ENCODE assay signal across 21 cellular contexts in the genomic region with DNA sequence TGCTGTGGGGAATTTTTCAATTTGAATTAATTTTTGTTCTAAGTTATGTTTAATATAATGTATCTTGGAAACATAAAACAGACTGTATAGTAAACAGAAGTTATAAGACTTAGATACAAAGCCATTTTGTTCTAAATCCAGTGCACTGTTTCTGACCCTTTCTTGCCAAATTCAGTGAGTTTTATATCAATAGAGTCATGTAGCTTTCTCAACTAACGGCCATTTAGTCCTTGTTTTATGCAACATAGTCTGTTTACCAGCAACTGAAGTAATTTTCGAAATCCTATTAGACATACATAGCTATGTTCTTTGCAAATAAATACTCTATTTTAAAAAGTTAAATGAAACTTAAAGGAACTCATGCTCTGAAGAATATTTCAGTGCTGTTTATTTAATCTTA.
DNase-seq lines count a peak whose midpoint lies in the region; ATAC-seq, FAIRE-seq and TF ChIP-seq lines count a peak whose summit lies in the region.
"Had no signal": no experiment of that assay in that cellular context is flagged by ENCODE, and none has a peak within 500 bp of the region (broad histone marks: within the 10 kb centered on the region; RNA-seq: fewer than 3 reads in every experiment).

No MANE protein-coding gene starts in this region.

- peak; percentile 13 for DNase-seq in MCF 10A (ENCODE audit: unreplicated experiment)
- no peak for DNase-seq in breast epithelium (ENCODE audit: low spot score in 2 of 2)
- DNase-seq in cardiac fibroblast (ENCODE audit: low read depth in 2 of 2), result peak; percentile 23 to 63
- DNase-seq in activated CD8-positive, alpha-beta T cell treated with anti-CD3 and anti-CD28 coated beads for 36 hours, result no peak
- no peak for DNase-seq in OCI-M2 (lab: John Stamatoyannopoulos, UW; ENCODE audit: unreplicated experiment)
- DNase-seq in ovary, result no peak
- DNase-seq in HCEC 1CT, result no peak
- DNase-seq: CD4-positive, alpha-beta memory T cell; DMS153; GDM1; GM23248; NCI-H1436; NCI-H1930; NCI-H226; NCI-H524; NCI-H82 had no signal

- no peak for TF ChIP-seq EP300 in ovary (IDR thresholded peaks at IDR 0.05)

- CTCF ChIA-PET in MCF 10A (lab: Yijun Ruan, JAX), result interaction anchor here (0.9 to 1.0 kb wide), 2 partner anchors 19 to 46 kb away, joined by 3 read pairs; no protein-coding TSS in a partner anchor
- CTCF ChIA-PET in activated CD8-positive, alpha-beta T cell treated with anti-CD3 and anti-CD28 coated beads for 36 hours (lab: Charles Lee), result no interaction called here

- peaks cover 17% of the 10 kb centered on the region for H3K9me3 Mint-ChIP-seq in MCF 10A (ENCODE audit: unreplicated experiment)
- peaks cover 7% of the 10 kb centered on the region for H3K9me3 Mint-ChIP-seq in activated CD8-positive, alpha-beta T cell treated with anti-CD3 and anti-CD28 coated beads for 36 hours

- H3K27ac ChIP-seq in breast epithelium (no peak overlapping the region), ovary (no peak overlapping the region)
- H3K27ac ChIP-seq: BLaER1, GM23248 had no signal

- H3K4me3 Mint-ChIP-seq in MCF 10A (ENCODE audit: unreplicated experiment), result no peak overlapping the region
- no peak overlapping the region for H3K4me3 Mint-ChIP-seq in activated CD8-positive, alpha-beta T cell treated with anti-CD3 and anti-CD28 coated beads for 36 hours
- H3K4me3 Mint-ChIP-seq: CD4-positive, alpha-beta memory T cell had no signal

- no peak for ATAC-seq in activated CD8-positive, alpha-beta T cell treated with anti-CD3 and anti-CD28 coated beads for 36 hours
- ATAC-seq: K562 had no signal

- H3K4me3 ChIP-seq in breast epithelium, result no peak overlapping the region
- no peak overlapping the region for H3K4me3 ChIP-seq in cardiac fibroblast (replicated peaks in 1 of 2; ENCODE audit: low read depth in 2 of 2, low read length in 2 of 2)
- H3K4me3 ChIP-seq in ovary, result no peak overlapping the region
- H3K4me3 ChIP-seq: BLaER1, GM23248, HAP-1, K562 had no signal

- no TSS peak for BruUV-seq in MCF 10A (replicated peaks; lab: Mats Ljungman, UMichigan)

- WGBS in ovary, 3 donors, result 64 to 74% (median 65%) methylated on average over 2 of the region's 2 CpGs

- peaks cover 34% of the 10 kb centered on the region for H3K4me1 Mint-ChIP-seq in MCF 10A (ENCODE audit: insufficient read depth, unreplicated experiment)
- H3K4me1 Mint-ChIP-seq in activated CD8-positive, alpha-beta T cell treated with anti-CD3 and anti-CD28 coated beads for 36 hours (ENCODE audit: low read depth), result no peaks in the 10 kb centered on the region
- H3K4me1 Mint-ChIP-seq: CD4-positive, alpha-beta memory T cell had no signal

- POLR2A ChIA-PET in MCF 10A (lab: Yijun Ruan, JAX), result interaction anchor here (0.6 to 1.0 kb wide), 3 partner anchors 14 to 453 kb away, joined by 3 to 5 read pairs (median 3); no protein-coding TSS in a partner anchor
- POLR2A ChIA-PET in activated CD8-positive, alpha-beta T cell treated with anti-CD3 and anti-CD28 coated beads for 36 hours (lab: Charles Lee), result no interaction called here

- peak; percentile 24 for FAIRE-seq in islet of Langerhans (lab: Jason Lieb, UNC)
- FAIRE-seq: GM19239, K562 had no signal

- H3K9me3 ChIP-seq in breast epithelium (no peaks in the 10 kb centered on the region), ovary (no peaks in the 10 kb centered on the region)
- H3K9me3 ChIP-seq: BLaER1, HAP-1 had no signal

- peaks cover 7% of the 10 kb centered on the region for H3K36me3 Mint-ChIP-seq in MCF 10A (ENCODE audit: insufficient read depth, unreplicated experiment)
- H3K36me3 Mint-ChIP-seq in activated CD8-positive, alpha-beta T cell treated with anti-CD3 and anti-CD28 coated beads for 36 hours (ENCODE audit: low read depth), result no peaks in the 10 kb centered on the region
- H3K36me3 Mint-ChIP-seq: CD4-positive, alpha-beta memory T cell had no signal

- no peaks in the 10 kb centered on the region for H3K27me3 ChIP-seq in breast epithelium
- no peaks in the 10 kb centered on the region for H3K27me3 ChIP-seq in ovary
- H3K27me3 ChIP-seq: BLaER1 had no signal

- H3K4me1 ChIP-seq in breast epithelium (no peaks in the 10 kb centered on the region), ovary (ENCODE audit: insufficient read depth) (no peaks in the 10 kb centered on the region)
- H3K4me1 ChIP-seq: BLaER1 had no signal

- H3K27me3 Mint-ChIP-seq in MCF 10A (ENCODE audit: insufficient read depth, unreplicated experiment), result no peaks in the 10 kb centered on the region
- H3K27me3 Mint-ChIP-seq in activated CD8-positive, alpha-beta T cell treated with anti-CD3 and anti-CD28 coated beads for 36 hours, result no peaks in the 10 kb centered on the region
- H3K27me3 Mint-ChIP-seq: CD4-positive, alpha-beta memory T cell had no signal

- H3K27ac Mint-ChIP-seq in MCF 10A (ENCODE audit: low read depth, unreplicated experiment), result peak overlapping the region; percentile 73
- no peak overlapping the region for H3K27ac Mint-ChIP-seq in activated CD8-positive, alpha-beta T cell treated with anti-CD3 and anti-CD28 coated beads for 36 hours
- H3K27ac Mint-ChIP-seq: CD4-positive, alpha-beta memory T cell had no signal

- TF ChIP-seq CTCF in MCF 10A (IDR thresholded peaks at IDR 0.05; ENCODE audit: unreplicated experiment) (no peak), breast epithelium (IDR thresholded peaks at IDR 0.05) (no peak), cardiac fibroblast (IDR thresholded peaks at IDR 0.05; ENCODE audit: low read depth, low read length) (no peak), ovary (IDR thresholded peaks at IDR 0.05) (no peak)
- no peak for TF ChIP-seq CTCF in activated CD8-positive, alpha-beta T cell treated with anti-CD3 and anti-CD28 coated beads for 36 hours (IDR thresholded peaks at IDR 0.05)

- TF ChIP-seq POLR2A in breast epithelium (IDR thresholded peaks at IDR 0.05), result no peak
- TF ChIP-seq POLR2A in ovary (IDR thresholded peaks at IDR 0.05), result no peak

- H3K36me3 ChIP-seq in breast epithelium (no peaks in the 10 kb centered on the region), ovary (no peaks in the 10 kb centered on the region)
- H3K36me3 ChIP-seq: BLaER1, HAP-1 had no signal

- intact Hi-C loops in MCF 10A (cut with micrococcal nuclease), result no loop called here
- intact Hi-C loops in breast epithelium (cut with DNase I; ENCODE audit: low total_unique reads), result no loop called here
- intact Hi-C loops in activated CD8-positive, alpha-beta T cell treated with anti-CD3 and anti-CD28 coated beads for 36 hours (cut with micrococcal nuclease), result no loop called here
- intact Hi-C loops in ovary (cut with DNase I), result no loop called here

Comparison
In these comparisons a context has a peak if more than half of its experiments do, and no peak if none do; other contexts are left out.
1. DNase-seq: peak in MCF 10A (single experiment) and cardiac fibroblast (2 of 2); none in breast epithelium (0 of 2), activated CD8-positive, alpha-beta T cell treated with anti-CD3 and anti-CD28 coated beads for 36 hours (single experiment), OCI-M2 (single experiment), ovary (0 of 5) and HCEC 1CT (single experiment).